ENCODE assay signal across 1 cellular context in genomic region chr5:130975847-130976246, GRCh38.
TF ChIP-seq lines count a peak whose summit lies in the region.

No MANE protein-coding gene starts in this region.

TF ChIP-seq in WTC11, 78 proteins besides CTCF, POLR2A, EP300 and RAD21 (continued from another document):
- no peak for TF ChIP-seq ZNF263 (CRISPR knock-in tag; IDR thresholded peaks at IDR 0.05; ENCODE audit: low read depth)
- TF ChIP-seq E2F5 (CRISPR knock-in tag; IDR thresholded peaks at IDR 0.05), result no peak
- TF ChIP-seq ZNF532 (CRISPR knock-in tag; IDR thresholded peaks at IDR 0.05; ENCODE audit: borderline replicate concordance), result no peak
